In genomic region chr5:9240431-9240830, GRCh38 we compare ENCODE assay signal across 26 cellular contexts.
"Had no signal": no experiment of that assay in that cellular context is flagged by ENCODE, and none has a peak within 500 bp of the region (broad histone marks: within the 10 kb centered on the region; RNA-seq: fewer than 3 reads in every experiment).

No MANE protein-coding gene starts in this region.

- H3K4me1 ChIP-seq: esophagus squamous epithelium, gastroesophageal sphincter had no signal

- H3K36me3 ChIP-seq: cardiac muscle cell, esophagus squamous epithelium, gastroesophageal sphincter had no signal

- H3K4me3 ChIP-seq: cardiac muscle cell, esophagus squamous epithelium, gastroesophageal sphincter had no signal

- H3K27ac ChIP-seq: cardiac muscle cell, esophagus squamous epithelium, gastroesophageal sphincter had no signal

- ATAC-seq: activated T-helper 17 cell treated with anti-CD3 and anti-CD28 coated beads, Interleukin-2, amount 50 U/mL, for 72 hours; effector memory CD8-positive, alpha-beta T cell; gastroesophageal sphincter had no signal

- H3K27me3 ChIP-seq: cardiac muscle cell, esophagus squamous epithelium, gastroesophageal sphincter had no signal

- DNase-seq: activated CD4-positive, alpha-beta memory T cell treated with anti-CD3 and anti-CD28 coated beads, Interleukin-2, amount 10 ng/mL, durations not matched to agents 7 days and 5 days; activated CD4-positive, alpha-beta T cell treated with anti-CD3 and anti-CD28 coated beads for 4 hours; activated CD4-positive, alpha-beta T cell treated with anti-CD3 and anti-CD28 coated beads, Interleukin-2, amount 10 ng/mL, durations not matched to agents 7 days and 5 days; activated CD4-positive, alpha-beta T cell treated with anti-CD3 and anti-CD28 coated beads, Interleukin-2, amount 50 U/mL, for 4 hours; activated CD4-positive, CD25-positive, alpha-beta regulatory T cell; activated CD4-positive, CD25-positive, alpha-beta regulatory T cell treated with anti-CD3 and anti-CD28 coated beads, Interleukin-2, amount 50 U/mL, for 72 hours; activated CD8-positive, alpha-beta memory T cell treated with anti-CD3 and anti-CD28 coated beads, Interleukin-2, amount 50 U/mL, for 48 hours; activated effector memory CD4-positive, alpha-beta T cell treated with Interleukin-2 at 50 U/mL for 16 hours; activated gamma-delta T cell treated with Interleukin-2 at 50 U/mL for 16 hours; activated naive CD4-positive, alpha-beta T cell treated with anti-CD3 and anti-CD28 coated beads, Interleukin-2, amount 50 U/mL, for 16 hours; activated naive CD4-positive, alpha-beta T cell treated with Interleukin-2 at 50 U/mL for 16 hours; activated T-cell treated with anti-CD3 and anti-CD28 coated beads for 4 hours; activated T-cell treated with anti-CD3 and anti-CD28 coated beads, Interleukin-2, amount 50 U/mL, for 24 hours; amniotic stem cell; anterior cingulate cortex; cortex of kidney; dermis blood vessel endothelial cell; effector CD4-positive, alpha-beta T cell; effector memory CD8-positive, alpha-beta T cell; esophagus squamous epithelium; foreskin melanocyte; head of caudate nucleus; T-helper 2 cell had no signal

- H3K9me3 ChIP-seq: esophagus squamous epithelium, gastroesophageal sphincter had no signal
